Comparison of ENCODE assay signal across 10 cellular contexts in the genomic region with DNA sequence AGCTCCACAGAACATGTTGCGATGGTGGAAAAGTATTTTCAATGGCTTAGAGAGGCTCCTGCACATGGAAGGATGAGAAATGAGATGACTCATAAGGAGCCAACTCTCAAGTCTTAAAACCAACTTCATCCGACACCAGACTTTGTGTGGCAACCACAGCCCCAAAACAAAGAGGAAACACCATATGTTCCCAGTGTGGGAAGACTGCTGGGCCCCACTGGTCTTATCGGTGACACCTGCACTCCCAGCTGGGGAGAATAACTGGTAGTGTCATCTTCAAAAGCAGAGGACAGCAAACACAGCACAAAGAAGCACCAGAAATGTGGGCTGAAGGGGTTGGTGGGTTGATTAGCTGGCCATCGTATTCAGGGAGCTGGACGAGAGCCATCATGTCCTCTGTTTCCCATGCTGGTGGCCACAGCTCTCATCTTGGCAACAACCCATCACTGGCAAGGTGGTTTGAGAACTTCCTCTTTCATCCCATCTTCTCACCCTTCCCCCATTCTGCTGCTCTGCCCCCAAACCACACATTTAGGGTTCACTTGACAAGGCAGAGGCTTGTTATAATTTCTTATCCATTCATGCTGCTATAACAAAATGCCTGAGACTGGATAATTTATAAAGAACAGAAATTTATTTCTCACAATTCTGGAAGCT. TPM values are rescaled to one million over a fixed set of nuclear protein-coding genes. Genes with fewer than 3 reads are reported as not detected.
DNase-seq lines count a peak whose midpoint lies in the region; ATAC-seq, FAIRE-seq and TF ChIP-seq lines count a peak whose summit lies in the region.
"Had no signal": no experiment of that assay in that cellular context is flagged by ENCODE, and none has a peak within 500 bp of the region (broad histone marks: within the 10 kb centered on the region; RNA-seq: fewer than 3 reads in every experiment).

No MANE protein-coding gene starts in this region.

- peak; percentile 70 for ATAC-seq in GM18505 (IDR thresholded peaks at IDR 0.05; ENCODE audit: unreplicated experiment)
- ATAC-seq in GM21529 (IDR thresholded peaks at IDR 0.05; ENCODE audit: unreplicated experiment) = peak; percentile 72
- peak; percentile 73 for ATAC-seq in HG03442 (IDR thresholded peaks at IDR 0.05; ENCODE audit: unreplicated experiment)

- no peaks in the 10 kb centered on the region for H3K4me1 Mint-ChIP-seq in type B pancreatic cell (ENCODE audit: unreplicated experiment)

- H3K4me1 ChIP-seq in sigmoid colon = no peaks in the 10 kb centered on the region

- FAIRE-seq in urothelium cell line (lab: Jason Lieb, UNC) = no peak

- H3K9me3 ChIP-seq in sigmoid colon = no peaks in the 10 kb centered on the region
- H3K9me3 ChIP-seq: SJCRH30 had no signal

- H3K27ac Mint-ChIP-seq in type B pancreatic cell = no peak overlapping the region

- no peak overlapping the region for H3K4me3 Mint-ChIP-seq in type B pancreatic cell

- H3K27me3 Mint-ChIP-seq in type B pancreatic cell = no peaks in the 10 kb centered on the region
- H3K27me3 Mint-ChIP-seq: IgD-negative memory B cell had no signal

- no peak for TF ChIP-seq CTCF in type B pancreatic cell (conservative IDR thresholded peaks at IDR 0.05)
- no peak for TF ChIP-seq CTCF in sigmoid colon (IDR thresholded peaks at IDR 0.05)

- H3K27ac ChIP-seq in sigmoid colon = no peak overlapping the region
- H3K27ac ChIP-seq: SJCRH30 had no signal

- intact Hi-C loops in sigmoid colon (cut with DNase I) = no loop called here

- no peaks in the 10 kb centered on the region for H3K27me3 ChIP-seq in sigmoid colon
- H3K27me3 ChIP-seq: SJCRH30 had no signal

- no peak for TF ChIP-seq EP300 in sigmoid colon (IDR thresholded peaks at IDR 0.05)

- no peaks in the 10 kb centered on the region for H3K9me3 Mint-ChIP-seq in type B pancreatic cell

- 45 to 85% methylated on average over 5 of the region's 5 CpGs for whole genome bisulfite sequencing in sigmoid colon, 2 donors

- H3K36me3 ChIP-seq in sigmoid colon = no peaks in the 10 kb centered on the region
- H3K36me3 ChIP-seq: SJCRH30 had no signal

- peak; percentile 19 for DNase-seq in amniotic epithelial cell (ENCODE audit: low read depth)
- DNase-seq in urothelium cell line (ENCODE audit: low spot score) = no peak
- DNase-seq in NK-92 treated with Interleukin-12 subunit alpha and Interleukin-12 subunit beta, amount 100 ng/mL, for 24 hours (lab: John Stamatoyannopoulos, UW) = no peak
- no peak for DNase-seq in type B pancreatic cell (ENCODE audit: extremely low spot score, unreplicated experiment)
- no peak for DNase-seq in sigmoid colon

- no peak for TF ChIP-seq POLR2A in GM18505 (IDR thresholded peaks at IDR 0.05; ENCODE audit: borderline replicate concordance, extremely low read depth, insufficient read depth, insufficient read length)
- no peak for TF ChIP-seq POLR2A in sigmoid colon (IDR thresholded peaks at IDR 0.05)

- H3K4me3 ChIP-seq in sigmoid colon = no peak overlapping the region
- H3K4me3 ChIP-seq: SJCRH30 had no signal

- H3K36me3 Mint-ChIP-seq in type B pancreatic cell = no peaks in the 10 kb centered on the region

RNA-seq across cellular contexts. Expression of a gene that starts 46.0 kb away (rescaled TPM):
- total RNA-seq in type B pancreatic cell (ENCODE audit: low replicate concordance) (15.1 and 16.7 TPM in 2 replicates), sigmoid colon (10 to 100 TPM in 3 of 4 donors, 1 to 10 TPM in 1; 7.8 to 13.0 (median 11.8) TPM)
- 1 to 10 TPM; 4.8 to 8.3 (median 7.7) TPM for polyA plus RNA-seq in sigmoid colon
